17 cellular contexts compared by ENCODE assay signal in genomic region chr11:120819003-120819402, GRCh38.
A peak's percentile ranks its signal among the peaks of the same experiment; 100 is the strongest.
DNase-seq lines count a peak whose midpoint lies in the region; FAIRE-seq and TF ChIP-seq lines count a peak whose summit lies in the region.
"Had no signal": no experiment of that assay in that cellular context is flagged by ENCODE, and none has a peak within 500 bp of the region (broad histone marks: within the 10 kb centered on the region; RNA-seq: fewer than 3 reads in every experiment).

No MANE protein-coding gene starts in this region.

- CTCF ChIA-PET in mammary epithelial cell (lab: Charles Lee; ENCODE audit: low non-redundant PET) = no interaction called here

- H2AFZ ChIP-seq in OCI-LY3 (ENCODE audit: low read depth, low read length) (peak overlapping the region; percentile 92), mammary epithelial cell (ENCODE audit: low read depth, low read length) (no peak overlapping the region)

- H3K9me3 ChIP-seq in OCI-LY3 (ENCODE audit: insufficient read depth, low read length) (no peaks in the 10 kb centered on the region), mammary epithelial cell (replicated peaks; ENCODE audit: insufficient read depth, low read length) (no peaks in the 10 kb centered on the region)

- H3K79me2 ChIP-seq in OCI-LY3 (ENCODE audit: low read length) (no peaks in the 10 kb centered on the region), mammary epithelial cell (ENCODE audit: insufficient read depth, low read length) (no peaks in the 10 kb centered on the region)

- H3K9ac ChIP-seq in OCI-LY3 (ENCODE audit: low read length) = 0 out of 2 replicates have a peak overlapping the region, but pooled peaks have one; percentile 18
- H3K9ac ChIP-seq in mammary epithelial cell (ENCODE audit: insufficient read depth, low read length) = no peak overlapping the region

- H3K4me2 ChIP-seq in OCI-LY3 (ENCODE audit: low read length) (peak overlapping the region; percentile 67), mammary epithelial cell (ENCODE audit: insufficient read depth, low read depth, low read length) (no peak overlapping the region)

- H4K20me1 ChIP-seq in OCI-LY3 (ENCODE audit: insufficient read depth, low read length) = no peaks in the 10 kb centered on the region
- no peaks in the 10 kb centered on the region for H4K20me1 ChIP-seq in mammary epithelial cell (ENCODE audit: insufficient read depth, low read length)

- TF ChIP-seq POLR2A in H54 (IDR thresholded peaks at IDR 0.05; ENCODE audit: low read depth, low read length) = no peak

- DNase-seq in NCI-H2029 (lab: John Stamatoyannopoulos, UW) (peak; percentile 13), NCI-H2029 treated with DMSO at 0.1 percent for 48 hours (lab: John Stamatoyannopoulos, UW) (no peak), GM12865 (ENCODE audit: low read depth) (peak; percentile 27), mammary epithelial cell (peak; percentile 3), H54 (ENCODE audit: insufficient read length, low spot score) (no peak), midbrain (lab: John Stamatoyannopoulos, UW) (no peak)
- no peak for DNase-seq in stimulated activated CD4-positive, alpha-beta T cell treated with anti-CD3 and anti-CD28 coated beads, Interleukin-4, amount 100 ng/mL, for 24 hours
- DNase-seq: EL, IMR-90, Kasumi-1, NCI-H1105 treated with DMSO at 0.1 percent for 48 hours, NCI-H187 treated with DMSO at 0.1 percent for 48 hours, NCI-H2171, SIG-M5, T-helper 17 cell had no signal

- FAIRE-seq in H54 (lab: Jason Lieb, UNC) = no peak
- FAIRE-seq: A204.1 had no signal

- H3K36me3 ChIP-seq in OCI-LY3 (replicated peaks; ENCODE audit: low read depth, low read length) (no peaks in the 10 kb centered on the region), mammary epithelial cell (ENCODE audit: insufficient read depth, low read length) (no peaks in the 10 kb centered on the region)

- H3K4me3 ChIP-seq in GM12865 (ENCODE audit: low read depth, low read length) (no peak overlapping the region), OCI-LY3 (ENCODE audit: low read length) (peak overlapping the region; percentile 58), mammary epithelial cell (replicated peaks in 1 of 3; ENCODE audit: insufficient read depth in 1 of 3, low read depth in 2 of 3, low read length in 3 of 3) (no peak overlapping the region)

- H3K27me3 ChIP-seq in OCI-LY3 (ENCODE audit: low read depth, low read length) (peaks cover 48% of the 10 kb centered on the region), mammary epithelial cell (ENCODE audit: insufficient read depth, low read length) (peaks cover 2% of the 10 kb centered on the region)

- H3K27ac ChIP-seq in OCI-LY3 (ENCODE audit: low read length) = no peak overlapping the region
- no peak overlapping the region for H3K27ac ChIP-seq in mammary epithelial cell (ENCODE audit: insufficient read depth, low read depth, low read length)

- no peak for TF ChIP-seq CTCF in GM12865 (IDR thresholded peaks at IDR 0.05; ENCODE audit: insufficient read depth, low read depth, low read length, missing control alignments)
- no peak for TF ChIP-seq CTCF in OCI-LY3 (IDR thresholded peaks at IDR 0.05; ENCODE audit: low read depth, low read length)
- no peak for TF ChIP-seq CTCF in mammary epithelial cell (conservative IDR thresholded peaks at IDR 0.05 in 1 of 2, IDR thresholded peaks at IDR 0.05 in 1 of 2; ENCODE audit: extremely low read depth in 1 of 2, insufficient read depth in 1 of 2, low read depth in 1 of 2, low read length in 2 of 2)

- H3K4me1 ChIP-seq in OCI-LY3 (ENCODE audit: low read length) = peaks cover 9% of the 10 kb centered on the region
- no peaks in the 10 kb centered on the region for H3K4me1 ChIP-seq in mammary epithelial cell (ENCODE audit: insufficient read depth, low read length)

- in situ Hi-C loops in mammary epithelial cell (cut with MboI; ENCODE audit: low sequenced_read_pairs in 2 of 2) = loop anchor here in 1 of 2 donors (25.0 kb wide), 1 partner anchor 307 kb away; the partner anchor contains the start of gene GRIK4

- WGBS in mammary epithelial cell (ENCODE audit: low coverage, missing lambda C conversion rate) = 35% methylated on average over 3 of the region's 7 CpGs

- dilution Hi-C loops in mammary epithelial cell (cut with HindIII; ENCODE audit: low sequenced_read_pairs) = no loop called here

- BruUV-seq in mammary epithelial cell (replicated peaks; lab: Mats Ljungman, UMichigan) = no TSS peak

- intact Hi-C loops in mammary epithelial cell (cut with micrococcal nuclease) = no loop called here

Comparison
In these comparisons a context has a peak if more than half of its experiments do, and no peak if none do; other contexts are left out.
1. DNase-seq: peak in NCI-H2029 (single experiment), GM12865 (single experiment) and mammary epithelial cell (single experiment); none in NCI-H2029 treated with DMSO at 0.1 percent for 48 hours (single experiment), stimulated activated CD4-positive, alpha-beta T cell treated with anti-CD3 and anti-CD28 coated beads, Interleukin-4, amount 100 ng/mL, for 24 hours (single experiment), H54 (single experiment) and midbrain (single experiment).